ENCODE assay signal across 15 cellular contexts in genomic region chr14:91365552-91365951, GRCh38. TPM values are rescaled to one million over a fixed set of nuclear protein-coding genes. Genes with fewer than 3 reads are reported as not detected.
DNase-seq lines count a peak whose midpoint lies in the region; ATAC-seq and TF ChIP-seq lines count a peak whose summit lies in the region.
"Had no signal": no experiment of that assay in that cellular context is flagged by ENCODE, and none has a peak within 500 bp of the region (broad histone marks: within the 10 kb centered on the region; RNA-seq: fewer than 3 reads in every experiment).

No MANE protein-coding gene starts in this region.

- no peak overlapping the region; the same call in 1 of the 2 replicates for H3K4me2 ChIP-seq in KMS-11

- no peak overlapping the region for H2AFZ ChIP-seq in KMS-11 (ENCODE audit: low read depth)

- no peak overlapping the region for H3K4me3 ChIP-seq in KMS-11 (IDR thresholded peaks at IDR 0.05; ENCODE audit: insufficient read depth, low read depth, low read length)
- H3K4me3 ChIP-seq: dorsolateral prefrontal cortex, SJCRH30, tibial artery had no signal

- H3K4me3 Mint-ChIP-seq in activated CD8-positive, alpha-beta T cell treated with anti-CD3 and anti-CD28 coated beads for 36 hours: no peak overlapping the region
- peak overlapping the region; percentile 56 for H3K4me3 Mint-ChIP-seq in natural killer cell treated with Interleukin-12 subunit alpha and Interleukin-12 subunit beta and Interleukin-15 and Interleukin-18, amount 100 ng/mL, for 72 hours

- peaks cover 94% of the 10 kb centered on the region for H3K4me1 ChIP-seq in KMS-11 (ENCODE audit: low read depth, poor library complexity, severe bottlenecking)

- ATAC-seq in activated CD8-positive, alpha-beta T cell treated with anti-CD3 and anti-CD28 coated beads for 36 hours: peak; percentile 22
- peak in 1 of 2 donors; percentile 60 for ATAC-seq in natural killer cell treated with Interleukin-12 subunit alpha and Interleukin-12 subunit beta and Interleukin-15 and Interleukin-18, amount 100 ng/mL, for 72 hours
- ATAC-seq in HG03457 (IDR thresholded peaks at IDR 0.05; ENCODE audit: unreplicated experiment): no peak
- ATAC-seq: left colon had no signal

- CTCF ChIA-PET in activated CD8-positive, alpha-beta T cell treated with anti-CD3 and anti-CD28 coated beads for 36 hours (lab: Charles Lee): interaction anchor here (0.7 to 4.1 kb wide), 4 partner anchors 10 to 53 kb away, joined by 3 to 22 read pairs (median 5); no protein-coding TSS in a partner anchor

- H4K20me1 ChIP-seq in KMS-11 (ENCODE audit: insufficient read depth): no peaks in the 10 kb centered on the region

- intact Hi-C loops in activated CD8-positive, alpha-beta T cell treated with anti-CD3 and anti-CD28 coated beads for 36 hours (cut with micrococcal nuclease): loop anchor here (5.0 kb wide), 1 partner anchor 43 kb away; no protein-coding TSS in a partner anchor

- no peaks in the 10 kb centered on the region for H3K27me3 ChIP-seq in KMS-11 (ENCODE audit: insufficient read depth, low read depth)
- H3K27me3 ChIP-seq: dorsolateral prefrontal cortex, SJCRH30 had no signal

- TF ChIP-seq CTCF in KMS-11 (conservative IDR thresholded peaks at IDR 0.05; ENCODE audit: low read depth, low read length): no peak
- TF ChIP-seq CTCF in activated CD8-positive, alpha-beta T cell treated with anti-CD3 and anti-CD28 coated beads for 36 hours (IDR thresholded peaks at IDR 0.05): no peak

- H3K9ac ChIP-seq in KMS-11: no peak overlapping the region; the same call in 1 of the 2 replicates

- H3K79me2 ChIP-seq in KMS-11 (ENCODE audit: insufficient read depth, low read depth): peaks cover 87% of the 10 kb centered on the region

- H3K36me3 Mint-ChIP-seq in activated CD8-positive, alpha-beta T cell treated with anti-CD3 and anti-CD28 coated beads for 36 hours (ENCODE audit: low read depth): peaks cover 4% of the 10 kb centered on the region
- H3K36me3 Mint-ChIP-seq in natural killer cell treated with Interleukin-12 subunit alpha and Interleukin-12 subunit beta and Interleukin-15 and Interleukin-18, amount 100 ng/mL, for 72 hours: no peaks in the 10 kb centered on the region

- H3K27ac Mint-ChIP-seq in activated CD8-positive, alpha-beta T cell treated with anti-CD3 and anti-CD28 coated beads for 36 hours: peak overlapping the region; percentile 76
- H3K27ac Mint-ChIP-seq in natural killer cell treated with Interleukin-12 subunit alpha and Interleukin-12 subunit beta and Interleukin-15 and Interleukin-18, amount 100 ng/mL, for 72 hours: peak overlapping the region; percentile 96

- POLR2A ChIA-PET in activated CD8-positive, alpha-beta T cell treated with anti-CD3 and anti-CD28 coated beads for 36 hours (lab: Charles Lee): interaction anchor here (0.6 to 2.2 kb wide), 5 partner anchors 10 to 114 kb away, joined by 3 to 11 read pairs (median 5); no protein-coding TSS in a partner anchor

- no peaks in the 10 kb centered on the region for H3K27me3 Mint-ChIP-seq in activated CD8-positive, alpha-beta T cell treated with anti-CD3 and anti-CD28 coated beads for 36 hours
- no peaks in the 10 kb centered on the region for H3K27me3 Mint-ChIP-seq in natural killer cell treated with Interleukin-12 subunit alpha and Interleukin-12 subunit beta and Interleukin-15 and Interleukin-18, amount 100 ng/mL, for 72 hours

- DNase-seq in NOMO-1 treated with DMSO at 0.1 percent for 48 hours (lab: John Stamatoyannopoulos, UW; ENCODE audit: unreplicated experiment) (peak; percentile 4), NOMO-1 treated with dmso at 0.1 percent for 144 hours (lab: John Stamatoyannopoulos, UW; ENCODE audit: unreplicated experiment) (no peak), HuH-7.5 (ENCODE audit: low spot score) (no peak), DMS153 treated with DMSO at 0.1 percent for 48 hours (lab: John Stamatoyannopoulos, UW; ENCODE audit: unreplicated experiment) (no peak)
- DNase-seq in activated CD8-positive, alpha-beta T cell treated with anti-CD3 and anti-CD28 coated beads for 36 hours: no peak
- peak; percentile 59 for DNase-seq in natural killer cell treated with Interleukin-12 subunit alpha and Interleukin-12 subunit beta and Interleukin-15 and Interleukin-18, amount 100 ng/mL, for 72 hours (ENCODE audit: low spot score)
- DNase-seq: dorsolateral prefrontal cortex, hypothalamus, left colon, SJCRH30, tibial artery, WERI-Rb-1 had no signal

- no peaks in the 10 kb centered on the region for H3K36me3 ChIP-seq in KMS-11 (ENCODE audit: insufficient read depth)
- H3K36me3 ChIP-seq: SJCRH30, tibial artery had no signal

- no peaks in the 10 kb centered on the region for H3K9me3 Mint-ChIP-seq in activated CD8-positive, alpha-beta T cell treated with anti-CD3 and anti-CD28 coated beads for 36 hours
- no peaks in the 10 kb centered on the region for H3K9me3 Mint-ChIP-seq in natural killer cell treated with Interleukin-12 subunit alpha and Interleukin-12 subunit beta and Interleukin-15 and Interleukin-18, amount 100 ng/mL, for 72 hours

- H3K4me1 Mint-ChIP-seq in activated CD8-positive, alpha-beta T cell treated with anti-CD3 and anti-CD28 coated beads for 36 hours (ENCODE audit: low read depth): peaks cover 91% of the 10 kb centered on the region
- peaks cover 64 to 68% of the 10 kb centered on the region in 2 donors for H3K4me1 Mint-ChIP-seq in natural killer cell treated with Interleukin-12 subunit alpha and Interleukin-12 subunit beta and Interleukin-15 and Interleukin-18, amount 100 ng/mL, for 72 hours (ENCODE audit: low read depth in 2 of 2)

- peak overlapping the region; percentile 99; the same call in 1 of the 2 replicates for H3K27ac ChIP-seq in KMS-11
- H3K27ac ChIP-seq: 22Rv1, dorsolateral prefrontal cortex, SJCRH30, tibial artery, WERI-Rb-1 had no signal

RNA-seq across cellular contexts. Expression of gene CCDC88C, which starts 52.1 kb away (rescaled TPM):
- total RNA-seq in activated CD8-positive, alpha-beta T cell treated with anti-CD3 and anti-CD28 coated beads for 36 hours: 10 to 100 TPM; 83.6 to 87.8 TPM
- total RNA-seq in natural killer cell treated with Interleukin-12 subunit alpha and Interleukin-12 subunit beta and Interleukin-15 and Interleukin-18, amount 100 ng/mL, for 72 hours: 100 to 1,000 TPM; 103 to 175 TPM

Comparison
In these comparisons a context has a peak if more than half of its experiments do, and no peak if none do; other contexts are left out.
1. DNase-seq: peak in NOMO-1 treated with DMSO at 0.1 percent for 48 hours (single experiment) and natural killer cell treated with Interleukin-12 subunit alpha and Interleukin-12 subunit beta and Interleukin-15 and Interleukin-18, amount 100 ng/mL, for 72 hours (single experiment); none in NOMO-1 treated with dmso at 0.1 percent for 144 hours (single experiment), activated CD8-positive, alpha-beta T cell treated with anti-CD3 and anti-CD28 coated beads for 36 hours (single experiment), HuH-7.5 (single experiment) and DMS153 treated with DMSO at 0.1 percent for 48 hours (single experiment).